17 cellular contexts compared by ENCODE assay signal in the genomic region with DNA sequence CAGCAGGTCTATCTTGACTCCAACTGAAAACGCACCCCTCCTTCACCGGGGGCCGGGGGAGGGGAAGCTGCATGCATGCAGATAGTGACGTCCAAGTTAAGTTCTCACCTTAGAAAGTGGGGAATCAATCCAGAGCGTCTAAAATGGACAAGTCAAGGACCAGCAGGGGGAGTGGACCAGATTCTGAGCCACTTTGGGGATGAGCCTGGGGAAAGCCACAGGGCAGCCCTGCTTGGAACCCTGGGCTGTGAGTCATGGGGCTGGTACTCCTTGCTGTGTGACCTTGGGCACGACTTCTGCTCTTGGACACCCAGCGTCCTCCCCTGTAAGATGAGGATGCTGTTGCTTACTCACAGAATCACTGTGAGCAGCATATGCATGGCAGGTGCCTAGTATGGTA. TPM values are rescaled to one million over a fixed set of nuclear protein-coding genes. Genes with fewer than 3 reads are reported as not detected.
A peak's percentile ranks its signal among the peaks of the same experiment; 100 is the strongest.
DNase-seq lines count a peak whose midpoint lies in the region; ATAC-seq, FAIRE-seq and TF ChIP-seq lines count a peak whose summit lies in the region.
"Had no signal": no experiment of that assay in that cellular context is flagged by ENCODE, and none has a peak within 500 bp of the region (broad histone marks: within the 10 kb centered on the region; RNA-seq: fewer than 3 reads in every experiment).

No MANE protein-coding gene starts in this region.

- H3K27ac ChIP-seq in sigmoid colon: no peak overlapping the region
- H3K27ac ChIP-seq: 22Rv1, esophagus squamous epithelium, pancreas had no signal

- H3K4me1 ChIP-seq in sigmoid colon: no peaks in the 10 kb centered on the region
- H3K4me1 ChIP-seq: esophagus squamous epithelium had no signal

- no peak for TF ChIP-seq EP300 in sigmoid colon (IDR thresholded peaks at IDR 0.05)

- no peak overlapping the region for H3K27ac Mint-ChIP-seq in WTC11
- H3K27ac Mint-ChIP-seq: activated naive CD8-positive, alpha-beta T cell had no signal

- H3K9me3 ChIP-seq in sigmoid colon: no peaks in the 10 kb centered on the region
- H3K9me3 ChIP-seq: esophagus squamous epithelium, pancreas had no signal

- peaks cover 9% of the 10 kb centered on the region for H3K27me3 Mint-ChIP-seq in WTC11 (ENCODE audit: low read depth)

- peaks cover 12% of the 10 kb centered on the region for H3K36me3 Mint-ChIP-seq in WTC11

- peak; percentile 4 for FAIRE-seq in HTR-8/SVneo (lab: Jason Lieb, UNC)
- FAIRE-seq: pancreas had no signal

- WGBS in sigmoid colon, 2 donors: 64 to 65% methylated on average over 7 of the region's 7 CpGs

- no peak overlapping the region for H3K4me3 Mint-ChIP-seq in WTC11
- H3K4me3 Mint-ChIP-seq: activated naive CD8-positive, alpha-beta T cell had no signal

- peaks cover 3% of the 10 kb centered on the region; the same call in 1 of the 2 replicates for H3K4me1 Mint-ChIP-seq in WTC11

- H3K36me3 ChIP-seq in sigmoid colon: no peaks in the 10 kb centered on the region
- H3K36me3 ChIP-seq: esophagus squamous epithelium, pancreas had no signal

- TF ChIP-seq CTCF in WTC11 (IDR thresholded peaks at IDR 0.05) (no peak), sigmoid colon (IDR thresholded peaks at IDR 0.05) (no peak)

- H3K27me3 ChIP-seq in sigmoid colon: no peaks in the 10 kb centered on the region
- H3K27me3 ChIP-seq: pancreas had no signal

- peaks cover 35% of the 10 kb centered on the region for H3K9me3 Mint-ChIP-seq in WTC11

- POLR2A ChIA-PET in WTC11 (lab: Charles Lee): no interaction called here

- intact Hi-C loops in sigmoid colon (cut with DNase I): no loop called here
- intact Hi-C loops in Right ventricle myocardium inferior (cut with DNase I): no loop called here

- CTCF ChIA-PET in WTC11 (lab: Charles Lee): interaction anchor here (2.0 kb wide), 1 partner anchor 29 kb away, joined by 8 read pairs; no protein-coding TSS in a partner anchor

- peak; percentile 16 for DNase-seq in DMS 273 (lab: John Stamatoyannopoulos, UW; ENCODE audit: unreplicated experiment)
- no peak for DNase-seq in DMS 273 treated with DMSO at 0.1 percent for 48 hours (lab: John Stamatoyannopoulos, UW)
- DNase-seq in HTR-8/SVneo (ENCODE audit: insufficient read length, low spot score): no peak
- DNase-seq in WTC11 (ENCODE audit: low spot score): no peak
- peak; percentile 20 for DNase-seq in sigmoid colon
- no peak for DNase-seq in Right ventricle myocardium inferior (ENCODE audit: missing footprints)
- DNase-seq in NCI-H2081 treated with DMSO at 0.1 percent for 48 hours (lab: John Stamatoyannopoulos, UW): no peak
- DNase-seq: esophagus squamous epithelium; Kasumi-1; mesenchymal stem cell; pancreas; stimulated activated CD4-positive, alpha-beta T cell treated with anti-CD3 and anti-CD28 coated beads, Interleukin-15, amount 100 ng/mL, for 24 hours; T1000; trophoblast cell had no signal

- no peak overlapping the region for H3K4me3 ChIP-seq in sigmoid colon
- H3K4me3 ChIP-seq: esophagus squamous epithelium, pancreas had no signal

- TF ChIP-seq POLR2A in sigmoid colon (IDR thresholded peaks at IDR 0.05): no peak

- ATAC-seq in WTC11 (peak; percentile 44), Right ventricle myocardium inferior (no peak), HG03457 (IDR thresholded peaks at IDR 0.05; ENCODE audit: unreplicated experiment) (no peak)
- ATAC-seq: pancreas had no signal

TF ChIP-seq in WTC11, 78 proteins besides CTCF, POLR2A, EP300 and RAD21:
- TF ChIP-seq, protein P1, sequence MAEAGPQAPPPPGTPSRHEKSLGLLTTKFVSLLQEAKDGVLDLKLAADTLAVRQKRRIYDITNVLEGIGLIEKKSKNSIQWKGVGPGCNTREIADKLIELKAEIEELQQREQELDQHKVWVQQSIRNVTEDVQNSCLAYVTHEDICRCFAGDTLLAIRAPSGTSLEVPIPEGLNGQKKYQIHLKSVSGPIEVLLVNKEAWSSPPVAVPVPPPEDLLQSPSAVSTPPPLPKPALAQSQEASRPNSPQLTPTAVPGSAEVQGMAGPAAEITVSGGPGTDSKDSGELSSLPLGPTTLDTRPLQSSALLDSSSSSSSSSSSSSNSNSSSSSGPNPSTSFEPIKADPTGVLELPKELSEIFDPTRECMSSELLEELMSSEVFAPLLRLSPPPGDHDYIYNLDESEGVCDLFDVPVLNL (CRISPR knock-in tag; IDR thresholded peaks at IDR 0.05; ENCODE audit: borderline replicate concordance, low read depth): no peak
- TF ChIP-seq, protein P2, sequence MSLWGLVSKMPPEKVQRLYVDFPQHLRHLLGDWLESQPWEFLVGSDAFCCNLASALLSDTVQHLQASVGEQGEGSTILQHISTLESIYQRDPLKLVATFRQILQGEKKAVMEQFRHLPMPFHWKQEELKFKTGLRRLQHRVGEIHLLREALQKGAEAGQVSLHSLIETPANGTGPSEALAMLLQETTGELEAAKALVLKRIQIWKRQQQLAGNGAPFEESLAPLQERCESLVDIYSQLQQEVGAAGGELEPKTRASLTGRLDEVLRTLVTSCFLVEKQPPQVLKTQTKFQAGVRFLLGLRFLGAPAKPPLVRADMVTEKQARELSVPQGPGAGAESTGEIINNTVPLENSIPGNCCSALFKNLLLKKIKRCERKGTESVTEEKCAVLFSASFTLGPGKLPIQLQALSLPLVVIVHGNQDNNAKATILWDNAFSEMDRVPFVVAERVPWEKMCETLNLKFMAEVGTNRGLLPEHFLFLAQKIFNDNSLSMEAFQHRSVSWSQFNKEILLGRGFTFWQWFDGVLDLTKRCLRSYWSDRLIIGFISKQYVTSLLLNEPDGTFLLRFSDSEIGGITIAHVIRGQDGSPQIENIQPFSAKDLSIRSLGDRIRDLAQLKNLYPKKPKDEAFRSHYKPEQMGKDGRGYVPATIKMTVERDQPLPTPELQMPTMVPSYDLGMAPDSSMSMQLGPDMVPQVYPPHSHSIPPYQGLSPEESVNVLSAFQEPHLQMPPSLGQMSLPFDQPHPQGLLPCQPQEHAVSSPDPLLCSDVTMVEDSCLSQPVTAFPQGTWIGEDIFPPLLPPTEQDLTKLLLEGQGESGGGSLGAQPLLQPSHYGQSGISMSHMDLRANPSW (CRISPR knock-in tag; conservative IDR thresholded peaks at IDR 0.05; ENCODE audit: low read depth): no peak
- no peak for TF ChIP-seq GTF2I (CRISPR knock-in tag; conservative IDR thresholded peaks at IDR 0.05)
- no peak for TF ChIP-seq JUN (CRISPR knock-in tag; IDR thresholded peaks at IDR 0.05)
- TF ChIP-seq ZBTB21 (CRISPR knock-in tag; IDR thresholded peaks at IDR 0.05; ENCODE audit: borderline replicate concordance): no peak
- TF ChIP-seq ZNF263 (CRISPR knock-in tag; IDR thresholded peaks at IDR 0.05; ENCODE audit: low read depth): no peak
- no peak for TF ChIP-seq ATF1 (CRISPR knock-in tag; IDR thresholded peaks at IDR 0.05)
- no peak for TF ChIP-seq TP53 (CRISPR knock-in tag; IDR thresholded peaks at IDR 0.05)
- TF ChIP-seq, protein P3, sequence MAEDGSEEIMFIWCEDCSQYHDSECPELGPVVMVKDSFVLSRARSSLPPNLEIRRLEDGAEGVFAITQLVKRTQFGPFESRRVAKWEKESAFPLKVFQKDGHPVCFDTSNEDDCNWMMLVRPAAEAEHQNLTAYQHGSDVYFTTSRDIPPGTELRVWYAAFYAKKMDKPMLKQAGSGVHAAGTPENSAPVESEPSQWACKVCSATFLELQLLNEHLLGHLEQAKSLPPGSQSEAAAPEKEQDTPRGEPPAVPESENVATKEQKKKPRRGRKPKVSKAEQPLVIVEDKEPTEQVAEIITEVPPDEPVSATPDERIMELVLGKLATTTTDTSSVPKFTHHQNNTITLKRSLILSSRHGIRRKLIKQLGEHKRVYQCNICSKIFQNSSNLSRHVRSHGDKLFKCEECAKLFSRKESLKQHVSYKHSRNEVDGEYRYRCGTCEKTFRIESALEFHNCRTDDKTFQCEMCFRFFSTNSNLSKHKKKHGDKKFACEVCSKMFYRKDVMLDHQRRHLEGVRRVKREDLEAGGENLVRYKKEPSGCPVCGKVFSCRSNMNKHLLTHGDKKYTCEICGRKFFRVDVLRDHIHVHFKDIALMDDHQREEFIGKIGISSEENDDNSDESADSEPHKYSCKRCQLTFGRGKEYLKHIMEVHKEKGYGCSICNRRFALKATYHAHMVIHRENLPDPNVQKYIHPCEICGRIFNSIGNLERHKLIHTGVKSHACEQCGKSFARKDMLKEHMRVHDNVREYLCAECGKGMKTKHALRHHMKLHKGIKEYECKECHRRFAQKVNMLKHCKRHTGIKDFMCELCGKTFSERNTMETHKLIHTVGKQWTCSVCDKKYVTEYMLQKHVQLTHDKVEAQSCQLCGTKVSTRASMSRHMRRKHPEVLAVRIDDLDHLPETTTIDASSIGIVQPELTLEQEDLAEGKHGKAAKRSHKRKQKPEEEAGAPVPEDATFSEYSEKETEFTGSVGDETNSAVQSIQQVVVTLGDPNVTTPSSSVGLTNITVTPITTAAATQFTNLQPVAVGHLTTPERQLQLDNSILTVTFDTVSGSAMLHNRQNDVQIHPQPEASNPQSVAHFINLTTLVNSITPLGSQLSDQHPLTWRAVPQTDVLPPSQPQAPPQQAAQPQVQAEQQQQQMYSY (CRISPR knock-in tag; IDR thresholded peaks at IDR 0.05): no peak
- TF ChIP-seq NR2C2 (CRISPR knock-in tag; IDR thresholded peaks at IDR 0.05): no peak
TF ChIP-seq in WTC11: peak in this region for 0.

RNA-seq across cellular contexts. Expression of a gene that starts 9.1 kb away (rescaled TPM):
- 0.18 TPM in 2 of 3 replicates, not detected in the other for total RNA-seq in WTC11 (2021)
- total RNA-seq in sigmoid colon: not detected
- polyA plus RNA-seq in sigmoid colon: 10 to 100 TPM in 1 of 3 donors, not detected in 2; 15.2 TPM
- not detected for total RNA-seq in Right ventricle myocardium inferior
- total RNA-seq: esophagus squamous epithelium had no signal
- polyA plus RNA-seq: pancreas had no signal

Comparison
In these comparisons a context has a peak if more than half of its experiments do, and no peak if none do; other contexts are left out.
1. DNase-seq: peak in DMS 273 (single experiment) and sigmoid colon (single experiment); none in DMS 273 treated with DMSO at 0.1 percent for 48 hours (single experiment), HTR-8/SVneo (single experiment), WTC11 (single experiment), Right ventricle myocardium inferior (single experiment) and NCI-H2081 treated with DMSO at 0.1 percent for 48 hours (single experiment).